ENCODE assay signal across 8 cellular contexts in the genomic region with DNA sequence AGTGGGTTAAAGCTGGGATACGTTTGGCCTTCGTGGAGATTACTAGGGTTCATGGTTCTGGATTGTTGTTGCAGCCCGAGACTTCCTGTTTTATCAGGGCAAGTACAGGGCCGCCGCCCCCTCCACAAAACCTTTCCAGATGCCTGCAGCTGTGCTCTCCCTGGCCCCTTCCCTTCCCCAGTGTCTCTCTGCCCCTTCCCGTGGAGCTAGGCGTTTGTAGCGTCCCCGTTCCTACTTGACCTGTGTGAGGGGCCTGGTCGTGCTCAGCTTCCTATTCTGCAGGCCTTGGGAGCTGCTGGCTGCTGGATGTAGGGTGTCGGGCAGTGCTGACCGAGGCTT. TPM values are rescaled to one million over a fixed set of nuclear protein-coding genes. Genes with fewer than 3 reads are reported as not detected.
A peak's percentile ranks its signal among the peaks of the same experiment; 100 is the strongest.
DNase-seq lines count a peak whose midpoint lies in the region; ATAC-seq and TF ChIP-seq lines count a peak whose summit lies in the region.

No MANE protein-coding gene starts in this region.

- intact Hi-C loops in esophagus squamous epithelium (cut with DNase I): loop anchor here (10.0 kb wide), 1 partner anchor 138 kb away; a partner anchor contains a TSS

- H3K9ac ChIP-seq in parathyroid adenoma: no peak overlapping the region

- no peak overlapping the region for H2AFZ ChIP-seq in parathyroid adenoma

- H3K4me1 ChIP-seq in HEK293 (ENCODE audit: control insufficient read depth, insufficient read depth, low read length) (no peaks in the 10 kb centered on the region), RWPE2 (ENCODE audit: insufficient read depth, poor library complexity, severe bottlenecking) (peaks cover 3% of the 10 kb centered on the region), esophagus squamous epithelium (peaks cover 10 to 43% (median 11%) of the 10 kb centered on the region in 3 donors), parathyroid adenoma (no peaks in the 10 kb centered on the region)

- 7 to 14% methylated on average over 12 of the region's 12 CpGs for WGBS in esophagus squamous epithelium, 2 donors

- no peak for TF ChIP-seq POLR2A in esophagus squamous epithelium (IDR thresholded peaks at IDR 0.05)

- H3K36me3 ChIP-seq in GM06990 (ENCODE audit: control insufficient read depth, insufficient read depth, low read length) (peaks cover 36% of the 10 kb centered on the region), HEK293 (ENCODE audit: control insufficient read depth in 2 of 2, insufficient read depth in 1 of 2, low read length in 2 of 2) (peaks cover 18 to 44% of the 10 kb centered on the region in 2 experiments; a peak in 2 of 3 replicates), RWPE2 (ENCODE audit: low read depth) (peaks cover 49% of the 10 kb centered on the region), esophagus squamous epithelium (peaks cover 32 to 45% (median 39%) of the 10 kb centered on the region in 3 donors), parathyroid adenoma (ENCODE audit: control insufficient read depth, insufficient read depth, low read length) (no peaks in the 10 kb centered on the region)

- H3K27ac ChIP-seq in HEK293 (ENCODE audit: extremely low read depth, low read depth, low read length) (no peak overlapping the region), RWPE2 (ENCODE audit: poor library complexity, severe bottlenecking) (peak overlapping the region; percentile 58), esophagus squamous epithelium (peak overlapping the region; percentile 89 to 96 (median 90)), parathyroid adenoma (peak overlapping the region; percentile 61)

- H3K4me2 ChIP-seq in parathyroid adenoma (ENCODE audit: low read length): peak overlapping the region; percentile 82

- H3K27me3 ChIP-seq in GM06990 (replicated peaks; ENCODE audit: control insufficient read depth, insufficient read depth, low read length) (no peaks in the 10 kb centered on the region), RWPE2 (ENCODE audit: insufficient read depth, poor library complexity, severe bottlenecking) (no peaks in the 10 kb centered on the region), esophagus squamous epithelium (no peaks in the 10 kb centered on the region), parathyroid adenoma (ENCODE audit: control insufficient read depth, insufficient read depth, low read length) (no peaks in the 10 kb centered on the region)

- H3K4me3 ChIP-seq in GM06990 (replicated peaks; ENCODE audit: low read depth, low read length) (peak overlapping the region; percentile 96), HEK293 (ENCODE audit: low read depth, low read length) (peak overlapping the region; percentile 96), RWPE2 (ENCODE audit: severe bottlenecking) (peak overlapping the region; percentile 64), esophagus squamous epithelium (peak overlapping the region; percentile 85 to 97 (median 94)), parathyroid adenoma (ENCODE audit: low read depth, low read length) (peak overlapping the region; percentile 52)

- DNase-seq in GM06990 (ENCODE audit: extremely low read depth, insufficient read length) (no peak), RWPE2 (ENCODE audit: low spot score) (no peak), esophagus squamous epithelium (lab: John Stamatoyannopoulos, UW) (no peak), NCI-H187 (lab: John Stamatoyannopoulos, UW) (no peak), DMS114 treated with DMSO at 0.1 percent for 48 hours (lab: John Stamatoyannopoulos, UW; ENCODE audit: unreplicated experiment) (no peak)
- DNase-seq in stimulated activated CD4-positive, alpha-beta T cell treated with anti-CD3 and anti-CD28 coated beads, Interleukin-1b, Interleukin-23, amount 100 ng/mL, for 48 hours: no peak

- ATAC-seq in RWPE2 (ENCODE audit: low read depth): peak; percentile 19

- H3K79me2 ChIP-seq in parathyroid adenoma: peaks cover 14% of the 10 kb centered on the region

- no peak for TF ChIP-seq CTCF in GM06990 (IDR thresholded peaks at IDR 0.05; ENCODE audit: insufficient read depth, low read length, poor library complexity, severe bottlenecking)
- no peak for TF ChIP-seq CTCF in HEK293 (tag by site-specific recombination; IDR thresholded peaks at IDR 0.05)
- no peak for TF ChIP-seq CTCF in RWPE2 (IDR thresholded peaks at IDR 0.05; ENCODE audit: poor library complexity, severe bottlenecking)
- no peak for TF ChIP-seq CTCF in esophagus squamous epithelium (IDR thresholded peaks at IDR 0.05)
- TF ChIP-seq CTCF in parathyroid adenoma (IDR thresholded peaks at IDR 0.05): no peak

- CTCF ChIA-PET in HEK293 (lab: Yijun Ruan, JAX): no interaction called here

- POLR2A ChIA-PET in HEK293 (lab: Yijun Ruan, JAX): no interaction called here

- no peaks in the 10 kb centered on the region for H3K9me3 ChIP-seq in HEK293 (ENCODE audit: control insufficient read depth, insufficient read depth, low read depth, low read length)
- H3K9me3 ChIP-seq in RWPE2 (ENCODE audit: severe bottlenecking): no peaks in the 10 kb centered on the region
- H3K9me3 ChIP-seq in esophagus squamous epithelium: no peaks in the 10 kb centered on the region
- no peaks in the 10 kb centered on the region for H3K9me3 ChIP-seq in parathyroid adenoma (ENCODE audit: control insufficient read depth, low read length)

TF ChIP-seq in HEK293, 187 proteins besides CTCF, POLR2A, EP300 and RAD21:
- TF ChIP-seq OSR2 (tag by site-specific recombination; IDR thresholded peaks at IDR 0.05): no peak
- TF ChIP-seq, protein P1, sequence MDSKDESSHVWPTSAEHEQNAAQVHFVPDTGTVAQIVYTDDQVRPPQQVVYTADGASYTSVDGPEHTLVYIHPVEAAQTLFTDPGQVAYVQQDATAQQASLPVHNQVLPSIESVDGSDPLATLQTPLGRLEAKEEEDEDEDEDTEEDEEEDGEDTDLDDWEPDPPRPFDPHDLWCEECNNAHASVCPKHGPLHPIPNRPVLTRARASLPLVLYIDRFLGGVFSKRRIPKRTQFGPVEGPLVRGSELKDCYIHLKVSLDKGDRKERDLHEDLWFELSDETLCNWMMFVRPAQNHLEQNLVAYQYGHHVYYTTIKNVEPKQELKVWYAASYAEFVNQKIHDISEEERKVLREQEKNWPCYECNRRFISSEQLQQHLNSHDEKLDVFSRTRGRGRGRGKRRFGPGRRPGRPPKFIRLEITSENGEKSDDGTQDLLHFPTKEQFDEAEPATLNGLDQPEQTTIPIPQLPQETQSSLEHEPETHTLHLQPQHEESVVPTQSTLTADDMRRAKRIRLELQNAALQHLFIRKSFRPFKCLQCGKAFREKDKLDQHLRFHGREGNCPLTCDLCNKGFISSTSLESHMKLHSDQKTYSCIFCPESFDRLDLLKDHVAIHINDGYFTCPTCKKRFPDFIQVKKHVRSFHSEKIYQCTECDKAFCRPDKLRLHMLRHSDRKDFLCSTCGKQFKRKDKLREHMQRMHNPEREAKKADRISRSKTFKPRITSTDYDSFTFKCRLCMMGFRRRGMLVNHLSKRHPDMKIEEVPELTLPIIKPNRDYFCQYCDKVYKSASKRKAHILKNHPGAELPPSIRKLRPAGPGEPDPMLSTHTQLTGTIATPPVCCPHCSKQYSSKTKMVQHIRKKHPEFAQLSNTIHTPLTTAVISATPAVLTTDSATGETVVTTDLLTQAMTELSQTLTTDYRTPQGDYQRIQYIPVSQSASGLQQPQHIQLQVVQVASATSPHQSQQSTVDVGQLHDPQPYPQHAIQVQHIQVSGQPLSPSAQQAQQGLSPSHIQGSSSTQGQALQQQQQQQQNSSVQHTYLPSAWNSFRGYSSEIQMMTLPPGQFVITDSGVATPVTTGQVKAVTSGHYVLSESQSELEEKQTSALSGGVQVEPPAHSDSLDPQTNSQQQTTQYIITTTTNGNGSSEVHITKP (tag by site-specific recombination; IDR thresholded peaks at IDR 0.05): peak; percentile 88

RNA-seq across cellular contexts. Expression of a gene that starts 1.4 kb away (rescaled TPM):
- 10 to 100 TPM; 16.2 to 38.7 (median 30.6) TPM for total RNA-seq in esophagus squamous epithelium

RNA-seq across cellular contexts. Expression of a gene that starts 22.0 kb away (rescaled TPM):
- total RNA-seq in esophagus squamous epithelium: not detected

RNA-seq across cellular contexts. Expression of a gene that starts 55.8 kb away (rescaled TPM):
- total RNA-seq in esophagus squamous epithelium: 1 to 10 TPM in 1 of 4 donors, under 1 TPM in 3; 0.34 to 1.3 (median 0.64) TPM
